26 cellular contexts compared by ENCODE assay signal in genomic region chr22:17791196-17791595, GRCh38.
"Had no signal": no experiment of that assay in that cellular context is flagged by ENCODE, and none has a peak within 500 bp of the region (broad histone marks: within the 10 kb centered on the region; RNA-seq: fewer than 3 reads in every experiment).

No MANE protein-coding gene starts in this region.

- ATAC-seq: esophagus mucosa; gastrocnemius medialis; heart left ventricle; left lobe of liver; naive thymus-derived CD8-positive, alpha-beta T cell; pancreas; right lobe of liver had no signal

- H3K4me2 ChIP-seq: hepatocyte had no signal

- H3K9me3 ChIP-seq: gastrocnemius medialis, heart left ventricle, neutrophil, pancreas, right lobe of liver, stomach, thyroid gland, vagina had no signal

- H3K27ac Mint-ChIP-seq: endodermal cell had no signal

- H3K4me1 ChIP-seq: pancreas, thyroid gland had no signal

- H3K4me3 ChIP-seq: gastrocnemius medialis, heart left ventricle, hepatocyte, pancreas, right lobe of liver, stomach, thyroid gland, vagina had no signal

- H3K36me3 ChIP-seq: neutrophil had no signal

- H2AFZ ChIP-seq: hepatocyte had no signal

- H3K27me3 ChIP-seq: gastrocnemius medialis, heart left ventricle, hepatocyte, neutrophil, pancreas, right lobe of liver, stomach, thyroid gland, vagina had no signal

- H3K4me3 Mint-ChIP-seq: endodermal cell; naive thymus-derived CD8-positive, alpha-beta T cell had no signal

- DNase-seq: cortex of kidney; effector CD4-positive, alpha-beta T cell; endodermal cell; foreskin fibroblast; gastrocnemius medialis; heart left ventricle; kidney; mesendoderm; midbrain; naive thymus-derived CD8-positive, alpha-beta T cell; pancreas; retina; right lobe of liver; small intestine; stimulated activated CD4-positive, alpha-beta T cell treated with anti-CD3 and anti-CD28 coated beads, Interleukin-15, amount 100 ng/mL, for 24 hours; stimulated activated CD4-positive, alpha-beta T cell treated with anti-CD3 and anti-CD28 coated beads, Interleukin-2, amount 100 ng/mL, for 48 hours; stimulated activated naive CD4-positive, alpha-beta T cell treated with Interleukin-2 at 50 U/mL for 16 hours; stomach; thyroid gland; trophoblast cell had no signal

- H3K9me3 Mint-ChIP-seq: endodermal cell; naive thymus-derived CD8-positive, alpha-beta T cell had no signal

- H3K27me3 Mint-ChIP-seq: naive thymus-derived CD8-positive, alpha-beta T cell had no signal

- H3K27ac ChIP-seq: epithelial cell of prostate, gastrocnemius medialis, heart left ventricle, hepatocyte, neutrophil, pancreas, right lobe of liver, stomach, thyroid gland, vagina had no signal
